In the genomic region with DNA sequence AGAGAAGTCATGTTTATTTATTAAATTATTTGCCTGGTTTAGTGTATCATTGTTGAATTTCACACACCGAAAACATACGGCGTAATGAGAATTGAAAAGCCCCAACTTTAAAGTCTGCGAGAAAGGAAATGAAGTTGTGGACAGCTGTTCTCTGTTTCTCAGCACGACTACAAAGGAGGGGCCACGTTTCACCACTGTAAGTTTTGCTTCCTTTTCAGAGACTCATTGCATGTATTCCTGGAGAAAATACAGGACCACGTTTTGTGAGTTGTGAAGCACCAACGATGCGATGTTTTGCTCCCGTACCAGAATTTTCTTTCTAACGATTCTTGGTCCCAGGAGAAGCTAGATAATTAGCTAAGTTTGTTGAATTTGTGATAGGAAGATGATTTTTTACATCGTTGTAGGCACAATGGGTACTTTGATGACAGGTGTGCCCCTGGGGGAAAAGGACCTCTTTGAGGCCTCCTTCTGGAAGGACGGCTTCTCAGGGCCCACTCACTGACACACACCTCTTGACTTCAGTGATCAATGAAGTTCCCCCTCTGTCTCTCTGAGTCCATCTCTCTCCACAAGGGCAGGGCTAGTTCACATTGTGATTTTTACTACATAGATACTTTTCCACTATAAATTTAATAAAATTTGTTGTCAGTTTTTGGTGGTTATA, we compare ENCODE assay signal across 9 cellular contexts. TPM values are rescaled to one million over a fixed set of nuclear protein-coding genes. Genes with fewer than 3 reads are reported as not detected.
DNase-seq lines count a peak whose midpoint lies in the region; ATAC-seq and TF ChIP-seq lines count a peak whose summit lies in the region.
"Had no signal": no experiment of that assay in that cellular context is flagged by ENCODE, and none has a peak within 500 bp of the region (broad histone marks: within the 10 kb centered on the region; RNA-seq: fewer than 3 reads in every experiment).

No MANE protein-coding gene starts in this region.

- H3K36me3 Mint-ChIP-seq in immature natural killer cell = peaks cover 24 to 31% (median 31%) of the 10 kb centered on the region in 3 donors

- H3K4me3 Mint-ChIP-seq in immature natural killer cell = peak overlapping the region; percentile 70 to 91 (median 85)
- H3K4me3 Mint-ChIP-seq: nephron had no signal

- TF ChIP-seq CTCF in adrenal gland (IDR thresholded peaks at IDR 0.05) (no peak), osteoblast (IDR thresholded peaks at IDR 0.05; ENCODE audit: extremely low read depth, low read depth, low read length) (no peak)

- H3K4me2 ChIP-seq in osteoblast (ENCODE audit: insufficient read depth, low read length) = no peak overlapping the region

- no peaks in the 10 kb centered on the region for H3K27me3 Mint-ChIP-seq in immature natural killer cell (ENCODE audit: low read depth in 3 of 3)

- intact Hi-C loops in adrenal gland (cut with DNase I) = no loop called here
- intact Hi-C loops in posterior cingulate gyrus (cut with DNase I) = no loop called here

- no peaks in the 10 kb centered on the region for H3K36me3 ChIP-seq in adrenal gland (replicated peaks in 1 of 2)
- no peaks in the 10 kb centered on the region for H3K36me3 ChIP-seq in osteoblast (ENCODE audit: insufficient read depth, low read length)

- no peaks in the 10 kb centered on the region for H3K79me2 ChIP-seq in osteoblast (ENCODE audit: insufficient read depth, low read length)

- H3K4me1 ChIP-seq in adrenal gland (replicated peaks in 1 of 2) (no peaks in the 10 kb centered on the region), osteoblast (ENCODE audit: insufficient read depth, low read length) (no peaks in the 10 kb centered on the region)

- 65 to 70% (median 67%) methylated on average over 13 of the region's 13 CpGs for WGBS in adrenal gland, 4 donors

- H2AFZ ChIP-seq in osteoblast (ENCODE audit: low read length) = no peak overlapping the region

- H3K27ac ChIP-seq in adrenal gland (no peak overlapping the region), osteoblast (ENCODE audit: low read depth, low read length) (no peak overlapping the region)

- H3K4me3 ChIP-seq in adrenal gland (no peak overlapping the region), osteoblast (ENCODE audit: insufficient read depth, low read length) (no peak overlapping the region)

- H3K4me1 Mint-ChIP-seq in immature natural killer cell = peaks cover 98% of the 10 kb centered on the region in 2 donors

- no peaks in the 10 kb centered on the region for H3K9me3 Mint-ChIP-seq in immature natural killer cell

- peak; percentile 40 to 48 (median 43) for DNase-seq in immature natural killer cell
- DNase-seq in adrenal gland = no peak
- no peak for DNase-seq in NCI-H82 treated with DMSO at 0.1 percent for 48 hours (lab: John Stamatoyannopoulos, UW; ENCODE audit: unreplicated experiment)
- DNase-seq in posterior cingulate gyrus = no peak
- DNase-seq in osteoblast (ENCODE audit: insufficient read length, low spot score, missing footprints) = no peak

- H3K9me3 ChIP-seq in adrenal gland (replicated peaks in 1 of 3) (no peaks in the 10 kb centered on the region), osteoblast (ENCODE audit: low read depth, low read length) (no peaks in the 10 kb centered on the region)

- H4K20me1 ChIP-seq in osteoblast (ENCODE audit: insufficient read depth, low read length) = no peaks in the 10 kb centered on the region

- peak overlapping the region; percentile 94 to 99 (median 95) for H3K27ac Mint-ChIP-seq in immature natural killer cell

- ATAC-seq in GM18502 (IDR thresholded peaks at IDR 0.05; ENCODE audit: poor library complexity, unreplicated experiment) = peak; percentile 70
- ATAC-seq in GM21515 (IDR thresholded peaks at IDR 0.05; ENCODE audit: unreplicated experiment) = peak; percentile 67
- peak; percentile 36 for ATAC-seq in HG03558 (IDR thresholded peaks at IDR 0.05; ENCODE audit: extremely low read depth, unreplicated experiment)

- no peak for TF ChIP-seq POLR2A in adrenal gland (IDR thresholded peaks at IDR 0.05)

- H3K27me3 ChIP-seq in adrenal gland = no peaks in the 10 kb centered on the region
- H3K27me3 ChIP-seq in osteoblast (ENCODE audit: insufficient read depth, low read length) = peaks cover 2% of the 10 kb centered on the region

RNA-seq across cellular contexts. Expression of gene ACKR3, which starts 23.7 kb away (rescaled TPM):
- polyA plus RNA-seq in immature natural killer cell (1 to 10 TPM; 3.1 to 7.8 (median 5.9) TPM), adrenal gland (10 to 100 TPM in 1 of 3 donors, 1 to 10 TPM in 2; 1.2 to 12.8 (median 3.3) TPM)
- total RNA-seq in adrenal gland (1 to 10 TPM; 1.1 to 3.5 (median 1.9) TPM), osteoblast (18.8 and 26.8 TPM in 2 replicates)

Comparison
In these comparisons a context has a peak if more than half of its experiments do, and no peak if none do; other contexts are left out.
1. DNase-seq: peak in immature natural killer cell (3 of 3); none in adrenal gland (0 of 7), NCI-H82 treated with DMSO at 0.1 percent for 48 hours (single experiment), posterior cingulate gyrus (0 of 10) and osteoblast (single experiment).
2. Peak in every context shown above with its lines, with median percentiles within 50 percentile points of each other: ATAC-seq.